Comparison of ENCODE assay signal across 32 cellular contexts in the genomic region with DNA sequence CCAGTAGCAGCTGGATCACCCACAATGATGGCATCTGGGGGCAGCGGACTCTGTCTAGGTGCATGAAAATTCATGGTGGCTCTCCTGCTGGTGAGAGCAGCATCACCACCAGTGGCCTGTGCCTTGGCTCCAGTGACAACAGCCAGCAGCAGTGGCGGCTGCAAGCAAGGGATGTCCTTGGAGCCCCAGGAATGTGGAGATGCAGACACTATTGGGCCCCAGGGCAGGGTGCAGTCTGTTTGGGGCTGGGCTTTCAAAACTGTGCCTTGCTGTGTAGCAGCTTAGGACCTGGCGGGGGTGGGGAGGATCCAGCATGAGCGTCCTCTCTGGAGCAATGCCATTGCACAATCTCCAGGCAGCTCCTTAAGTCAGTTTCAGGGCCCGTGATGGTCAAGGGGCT.
"Had no signal": no experiment of that assay in that cellular context is flagged by ENCODE, and none has a peak within 500 bp of the region (broad histone marks: within the 10 kb centered on the region; RNA-seq: fewer than 3 reads in every experiment).

No MANE protein-coding gene starts in this region.

- H3K4me1 ChIP-seq: esophagus muscularis mucosa, foreskin keratinocyte, gastrocnemius medialis had no signal

- H3K27ac ChIP-seq: brain microvascular endothelial cell, esophagus muscularis mucosa, foreskin keratinocyte, gastrocnemius medialis, VCaP had no signal

- H3K36me3 ChIP-seq: brain microvascular endothelial cell, esophagus muscularis mucosa, gastrocnemius medialis had no signal

- H3K27me3 ChIP-seq: brain microvascular endothelial cell, esophagus muscularis mucosa, foreskin keratinocyte, gastrocnemius medialis had no signal

- DNase-seq: activated B cell treated with CpG ODN at 0.5 μM for 24 hours; activated CD4-positive, alpha-beta T cell treated with anti-CD3 and anti-CD28 coated beads for 48 hours; activated CD4-positive, alpha-beta T cell treated with anti-CD3 and anti-CD28 coated beads, Interleukin-2, amount 50 U/mL, for 1 hour; activated CD4-positive, alpha-beta T cell treated with anti-CD3 and anti-CD28 coated beads, Interleukin-2, amount 50 U/mL, for 48 hours; activated CD8-positive, alpha-beta memory T cell treated with anti-CD3 and anti-CD28 coated beads for 24 hours; activated CD8-positive, alpha-beta T cell treated with anti-CD3 and anti-CD28 coated beads for 36 hours; activated effector memory CD4-positive, alpha-beta T cell treated with Interleukin-2 at 50 U/mL for 16 hours; activated gamma-delta T cell treated with Interleukin-2 at 50 U/mL for 16 hours; activated naive CD4-positive, alpha-beta T cell treated with anti-CD3 and anti-CD28 coated beads, Interleukin-2, amount 50 U/mL, for 16 hours; activated naive CD4-positive, alpha-beta T cell treated with Interleukin-2 at 50 U/mL for 16 hours; activated T-cell treated with anti-CD3 and anti-CD28 coated beads, Interleukin-2, amount 50 U/mL, for 4 hours; amniotic stem cell; anterior cingulate cortex; brain microvascular endothelial cell; caudate nucleus; cortex of kidney; dermis blood vessel endothelial cell; effector CD4-positive, alpha-beta T cell; effector memory CD8-positive, alpha-beta T cell; erythroblast; foreskin keratinocyte; gastrocnemius medialis; glutamatergic neuron; T-helper 2 cell had no signal

- ATAC-seq: activated CD4-positive, CD25-positive, alpha-beta regulatory T cell treated with anti-CD3 and anti-CD28 coated beads, Interleukin-2, amount 50 U/mL, for 24 hours; activated CD8-positive, alpha-beta T cell treated with anti-CD3 and anti-CD28 coated beads for 36 hours; activated T-cell treated with anti-CD3 and anti-CD28 coated beads, Interleukin-2, amount 50 U/mL, for 4 hours; activated T-helper 17 cell treated with anti-CD3 and anti-CD28 coated beads, Interleukin-2, amount 50 U/mL, for 72 hours; effector memory CD8-positive, alpha-beta T cell; foreskin keratinocyte; gastrocnemius medialis had no signal

- FAIRE-seq: astrocyte, bronchial epithelial cell, colon, TTC549 had no signal

- H3K4me3 ChIP-seq: esophagus muscularis mucosa, gastrocnemius medialis had no signal
